20 cellular contexts compared by ENCODE assay signal in the genomic region with DNA sequence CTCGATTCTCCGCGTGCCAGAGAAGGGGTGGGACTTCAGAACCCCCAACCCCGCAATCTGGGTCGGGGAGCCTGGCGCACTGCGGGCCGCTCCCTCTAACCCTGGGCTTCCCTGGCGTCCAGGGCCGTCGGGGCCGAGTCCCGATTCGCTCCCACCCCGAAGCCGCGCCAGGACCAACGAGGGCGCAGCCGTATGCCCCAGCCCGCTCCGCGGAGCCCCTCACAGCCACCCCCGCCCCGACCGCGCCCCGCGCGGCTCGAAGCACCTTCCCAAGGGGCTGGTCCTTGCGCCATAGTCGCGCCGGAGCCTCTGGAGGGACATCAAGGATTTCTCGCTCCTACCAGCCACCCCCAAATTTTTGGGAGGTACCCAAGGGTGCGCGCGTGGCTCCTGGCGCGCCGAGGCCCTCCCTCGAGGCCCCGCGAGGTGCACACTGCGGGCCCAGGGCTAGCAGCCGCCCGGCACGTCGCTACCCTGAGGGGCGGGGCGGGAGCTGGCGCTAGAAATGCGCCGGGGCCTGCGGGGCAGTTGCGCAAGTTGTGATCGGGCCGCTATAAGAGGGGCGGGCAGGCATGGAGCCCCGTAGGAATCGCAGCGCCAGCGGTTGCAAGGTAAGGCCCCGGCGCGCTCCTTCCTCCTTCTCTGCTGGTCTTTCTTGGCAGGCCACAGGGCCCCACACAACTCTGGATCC. TPM values are rescaled to one million over a fixed set of nuclear protein-coding genes. Genes with fewer than 3 reads are reported as not detected.
A peak's percentile ranks its signal among the peaks of the same experiment; 100 is the strongest.
DNase-seq lines count a peak whose midpoint lies in the region; ATAC-seq, FAIRE-seq and TF ChIP-seq lines count a peak whose summit lies in the region.
"Had no signal": no experiment of that assay in that cellular context is flagged by ENCODE, and none has a peak within 500 bp of the region (broad histone marks: within the 10 kb centered on the region; RNA-seq: fewer than 3 reads in every experiment).

A gene (plus strand): TSS at position 583 of the 691 bp plus-strand sequence. CDS start 10,741 bp downstream, outside the sequence.

- ATAC-seq in HepG2, result no peak
- ATAC-seq in body of pancreas, result no peak
- no peak for ATAC-seq in GM21381 (IDR thresholded peaks at IDR 0.05; ENCODE audit: unreplicated experiment)
- ATAC-seq: GM12878 had no signal

- TF ChIP-seq RAD21 in HepG2 (CRISPR knock-in tag; IDR thresholded peaks at IDR 0.05), result no peak

- WGBS in HepG2 (ENCODE audit: low lambda C conversion rate), result 85% methylated on average over 31 of the region's 67 CpGs
- 5 to 22% methylated on average over 8 to 38 of the region's 67 CpGs for WGBS in body of pancreas, 2 donors

- POLR2A ChIA-PET in HepG2 (lab: Yijun Ruan, JAX), result no interaction called here

- DNase-seq in AG20443 (ENCODE audit: low spot score) (peak; percentile 38), adipocyte (ENCODE audit: low read depth) (no peak), HepG2 (ENCODE audit: low spot score) (no peak), posterior vena cava (ENCODE audit: low spot score) (peak; percentile 77), NCI-H1694 treated with DMSO at 0.1 percent for 48 hours (lab: John Stamatoyannopoulos, UW) (no peak), head of caudate nucleus (no peak), body of pancreas (no peak)
- DNase-seq: DMS 273 treated with DMSO at 0.1 percent for 48 hours, GDM1, Karpas-422, MM.1S, NCI-H1092 treated with DMSO at 0.1 percent for 48 hours, NCI-H187, NCI-H526 treated with DMSO at 0.1 percent for 48 hours, SHP77 had no signal

- H3K27ac ChIP-seq in HepG2 (ENCODE audit: extremely low read length, insufficient read depth, low read length) (no peak within 1 kb of the TSS), body of pancreas (no peak within 1 kb of the TSS)

- H3K9ac ChIP-seq in adipocyte (ENCODE audit: low read length) (peak within 1 kb of the TSS; percentile 72), HepG2 (ENCODE audit: insufficient read depth, low read depth, low read length) (no peak within 1 kb of the TSS)

- peaks cover 16% of the 10 kb centered on the region for H3K27me3 ChIP-seq in adipocyte (replicated peaks; ENCODE audit: control insufficient read depth, insufficient read depth, low read length)
- H3K27me3 ChIP-seq in HepG2 (ENCODE audit: control insufficient read depth in 1 of 2, insufficient read depth in 2 of 2, low read length in 2 of 2), result peaks cover 1 to 41% of the 10 kb centered on the region in 2 experiments; a peak in 3 of 5 replicates
- H3K27me3 ChIP-seq in body of pancreas, result peaks cover 0 to 9% of the 10 kb centered on the region in 2 donors

- TF ChIP-seq POLR2A in HepG2 (IDR thresholded peaks at IDR 0.05; ENCODE audit: insufficient read depth in 1 of 2, low read depth in 2 of 2, low read length in 2 of 2) (no peak), body of pancreas (IDR thresholded peaks at IDR 0.05) (no peak)

- no peak for FAIRE-seq in HepG2 (lab: Jason Lieb, UNC)
- FAIRE-seq: A204.1, GM12878, H54, RCC 7860 had no signal

- H3K9me3 ChIP-seq in adipocyte (ENCODE audit: control insufficient read depth, low read length) (peaks cover 16% of the 10 kb centered on the region), HepG2 (ENCODE audit: low read length) (no peaks in the 10 kb centered on the region; the same call in 1 of the 2 replicates), body of pancreas (peaks cover 0 to 18% (median 0%) of the 10 kb centered on the region in 3 donors)

- intact Hi-C loops in HepG2 (cut with micrococcal nuclease; ENCODE audit: unreplicated experiment), result no loop called here
- intact Hi-C loops in posterior vena cava (cut with DNase I), result no loop called here
- intact Hi-C loops in head of caudate nucleus (cut with DNase I), result no loop called here
- intact Hi-C loops in body of pancreas (cut with DNase I), result no loop called here

- no peak within 1 kb of the TSS for H3K4me2 ChIP-seq in HepG2 (ENCODE audit: low read depth, low read length)

- CTCF ChIA-PET in HepG2 (lab: Yijun Ruan, JAX; ENCODE audit: low intra/inter-chr PET ratio, low total read pairs), result no interaction called here

- in situ Hi-C loops in HepG2 (cut with HindIII; ENCODE audit: extremely low pct_ligation_motif_present, low pct_unique_long_range_greater_than_20kb), result no loop called here

- no peaks in the 10 kb centered on the region for H3K79me2 ChIP-seq in HepG2 (ENCODE audit: insufficient read depth, low read length)

- no peaks in the 10 kb centered on the region for H4K20me1 ChIP-seq in HepG2 (ENCODE audit: insufficient read depth, low read length)

- TF ChIP-seq CTCF in HepG2 (CRISPR knock-in tag; IDR thresholded peaks at IDR 0.05) (no peak), body of pancreas (IDR thresholded peaks at IDR 0.05) (no peak)

- no peaks in the 10 kb centered on the region for H3K36me3 ChIP-seq in adipocyte (ENCODE audit: control insufficient read depth, insufficient read depth, low read length, severe bottlenecking)
- no peaks in the 10 kb centered on the region for H3K36me3 ChIP-seq in HepG2 (replicated peaks in 1 of 2; ENCODE audit: control insufficient read depth in 1 of 2, insufficient read depth in 2 of 2, low read length in 2 of 2)
- H3K36me3 ChIP-seq in body of pancreas (replicated peaks in 1 of 2; ENCODE audit: insufficient read depth in 1 of 2, low read depth in 2 of 2), result no peaks in the 10 kb centered on the region

- BruUV-seq in HepG2 (replicated peaks; lab: Mats Ljungman, UMichigan), result no TSS peak

- TF ChIP-seq EP300 in HepG2 (IDR thresholded peaks at IDR 0.05; ENCODE audit: low read depth in 2 of 2, low read length in 2 of 2), result no peak
- no peak for TF ChIP-seq EP300 in HepG2 (CRISPR knock-in tag; IDR thresholded peaks at IDR 0.05; ENCODE audit: borderline replicate concordance)

- no peak within 1 kb of the TSS for H2AFZ ChIP-seq in HepG2 (ENCODE audit: low read length)

- H3K4me1 ChIP-seq in adipocyte (ENCODE audit: control insufficient read depth, insufficient read depth, low read length) (peaks cover 7% of the 10 kb centered on the region), HepG2 (ENCODE audit: insufficient read depth, low read length) (peaks cover 7% of the 10 kb centered on the region; the same call in 1 of the 2 replicates), body of pancreas (no peaks in the 10 kb centered on the region)

- H3K4me3 ChIP-seq in adipocyte (ENCODE audit: low read length), result peak within 1 kb of the TSS; percentile 20
- no peak within 1 kb of the TSS for H3K4me3 ChIP-seq in HepG2 (replicated peaks in 1 of 3; ENCODE audit: insufficient read depth in 1 of 3, low read depth in 2 of 3, low read length in 3 of 3)
- no peak within 1 kb of the TSS for H3K4me3 ChIP-seq in body of pancreas
- H3K4me3 ChIP-seq: GM12878 had no signal

TF ChIP-seq in HepG2, 621 proteins besides CTCF, POLR2A, EP300 and RAD21 (continues in another document):
- TF ChIP-seq, protein P1, sequence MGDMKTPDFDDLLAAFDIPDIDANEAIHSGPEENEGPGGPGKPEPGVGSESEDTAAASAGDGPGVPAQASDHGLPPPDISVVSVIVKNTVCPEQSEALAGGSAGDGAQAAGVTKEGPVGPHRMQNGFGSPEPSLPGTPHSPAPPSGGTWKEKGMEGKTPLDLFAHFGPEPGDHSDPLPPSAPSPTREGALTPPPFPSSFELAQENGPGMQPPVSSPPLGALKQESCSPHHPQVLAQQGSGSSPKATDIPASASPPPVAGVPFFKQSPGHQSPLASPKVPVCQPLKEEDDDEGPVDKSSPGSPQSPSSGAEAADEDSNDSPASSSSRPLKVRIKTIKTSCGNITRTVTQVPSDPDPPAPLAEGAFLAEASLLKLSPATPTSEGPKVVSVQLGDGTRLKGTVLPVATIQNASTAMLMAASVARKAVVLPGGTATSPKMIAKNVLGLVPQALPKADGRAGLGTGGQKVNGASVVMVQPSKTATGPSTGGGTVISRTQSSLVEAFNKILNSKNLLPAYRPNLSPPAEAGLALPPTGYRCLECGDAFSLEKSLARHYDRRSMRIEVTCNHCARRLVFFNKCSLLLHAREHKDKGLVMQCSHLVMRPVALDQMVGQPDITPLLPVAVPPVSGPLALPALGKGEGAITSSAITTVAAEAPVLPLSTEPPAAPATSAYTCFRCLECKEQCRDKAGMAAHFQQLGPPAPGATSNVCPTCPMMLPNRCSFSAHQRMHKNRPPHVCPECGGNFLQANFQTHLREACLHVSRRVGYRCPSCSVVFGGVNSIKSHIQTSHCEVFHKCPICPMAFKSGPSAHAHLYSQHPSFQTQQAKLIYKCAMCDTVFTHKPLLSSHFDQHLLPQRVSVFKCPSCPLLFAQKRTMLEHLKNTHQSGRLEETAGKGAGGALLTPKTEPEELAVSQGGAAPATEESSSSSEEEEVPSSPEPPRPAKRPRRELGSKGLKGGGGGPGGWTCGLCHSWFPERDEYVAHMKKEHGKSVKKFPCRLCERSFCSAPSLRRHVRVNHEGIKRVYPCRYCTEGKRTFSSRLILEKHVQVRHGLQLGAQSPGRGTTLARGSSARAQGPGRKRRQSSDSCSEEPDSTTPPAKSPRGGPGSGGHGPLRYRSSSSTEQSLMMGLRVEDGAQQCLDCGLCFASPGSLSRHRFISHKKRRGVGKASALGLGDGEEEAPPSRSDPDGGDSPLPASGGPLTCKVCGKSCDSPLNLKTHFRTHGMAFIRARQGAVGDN (CRISPR knock-in tag; IDR thresholded peaks at IDR 0.05), result peak; percentile 28; the same call in 1 of the 2 replicates
- TF ChIP-seq NBN (conservative IDR thresholded peaks at IDR 0.05), result no peak

RNA-seq across cellular contexts. Expression of the gene that starts here (rescaled TPM):
- not detected in 2 replicates for total RNA-seq in HepG2 (2016; rRNA removed; fragmentation: Illumina TruSeq; extraction: Trizol)
- total RNA-seq in HepG2 (2016; cell fraction: cytosol; rRNA removed; fragmentation: Illumina TruSeq; extraction: Trizol; ENCODE audit: low read depth), result not detected in 2 replicates
- total RNA-seq in HepG2 (2016; cell fraction: insoluble cytoplasmic fraction; rRNA removed; fragmentation: Illumina TruSeq; extraction: Trizol), result not detected in 2 replicates
- total RNA-seq in HepG2 (2016; cell fraction: membrane; rRNA removed; fragmentation: Illumina TruSeq; extraction: Trizol), result not detected in 2 replicates
- not detected in 2 replicates for total RNA-seq in HepG2 (2016; cell fraction: nucleus; rRNA removed; fragmentation: Illumina TruSeq; extraction: Trizol)
- 0.04 and 0.05 TPM in 2 replicates for polyA plus RNA-seq in HepG2 (2011; rRNA removed)
- polyA plus RNA-seq in HepG2 (2011; cell fraction: cytosol; rRNA removed), result 0.01 and 0.03 TPM in 2 replicates
- not detected in 2 replicates for polyA plus RNA-seq in HepG2 (2011; cell fraction: nucleus; rRNA removed)
- polyA plus RNA-seq in HepG2 (2012), result 0.09 and 0.12 TPM in 2 replicates
- polyA plus RNA-seq in HepG2 (2016; cell fraction: cytosol; fragmentation: Illumina TruSeq; extraction: Trizol; ENCODE audit: low read depth), result not detected in 2 replicates
- not detected in 2 replicates for polyA plus RNA-seq in HepG2 (2016; cell fraction: insoluble cytoplasmic fraction; fragmentation: Illumina TruSeq; extraction: Trizol; ENCODE audit: low read depth)
- not detected in 2 replicates for polyA plus RNA-seq in HepG2 (2016; cell fraction: membrane; fragmentation: Illumina TruSeq; extraction: Trizol; ENCODE audit: low read depth)
- not detected in 2 replicates for polyA plus RNA-seq in HepG2 (2016; cell fraction: nucleus; fragmentation: Illumina TruSeq; extraction: Trizol; ENCODE audit: insufficient read depth, low read depth)
- polyA minus RNA-seq in HepG2 (2011; rRNA and poly(A)+ RNA removed; ENCODE audit: low replicate concordance), result not detected in 2 replicates
- polyA minus RNA-seq in HepG2 (2011; cell fraction: cytosol; rRNA and poly(A)+ RNA removed), result not detected in 2 replicates
- not detected in 2 replicates for polyA minus RNA-seq in HepG2 (2011; cell fraction: nucleus; rRNA and poly(A)+ RNA removed)
- total RNA-seq in posterior vena cava, result 1 to 10 TPM; 1.5 to 5.2 TPM
- total RNA-seq in body of pancreas, result 10 to 100 TPM in 1 of 2 donors, 1 to 10 TPM in 1; 1.8 to 72.8 TPM
- total RNA-seq: GM12878 had no signal
- polyA plus RNA-seq: GM12878 had no signal

Comparison
In these comparisons a context has a peak if more than half of its experiments do, and no peak if none do; other contexts are left out.
1. DNase-seq: peak in AG20443 (single experiment) and posterior vena cava (single experiment); none in adipocyte (single experiment), HepG2 (single experiment), NCI-H1694 treated with DMSO at 0.1 percent for 48 hours (single experiment), head of caudate nucleus (0 of 42) and body of pancreas (0 of 4).